In the genomic region with DNA sequence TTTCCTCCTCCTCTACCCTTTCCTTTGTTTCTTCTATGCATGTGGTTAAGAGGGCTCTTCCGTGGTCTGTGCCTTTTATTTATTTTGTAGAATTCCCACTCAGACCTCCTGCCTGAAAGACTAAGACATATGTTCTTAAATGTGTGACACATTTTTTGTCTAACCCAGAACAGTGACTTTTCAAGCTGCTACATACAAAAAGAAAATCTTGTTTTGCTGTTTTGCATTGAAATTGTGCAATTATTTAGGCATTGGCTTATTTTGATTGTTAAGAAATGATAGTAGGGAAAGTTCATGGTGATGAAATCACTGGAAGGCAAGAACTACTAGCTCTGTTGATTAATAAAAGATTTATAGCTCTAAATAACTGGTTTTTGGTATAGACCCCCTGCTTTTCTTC, we compare ENCODE assay signal across 18 cellular contexts.
DNase-seq lines count a peak whose midpoint lies in the region; ATAC-seq and TF ChIP-seq lines count a peak whose summit lies in the region.
"Had no signal": no experiment of that assay in that cellular context is flagged by ENCODE, and none has a peak within 500 bp of the region (broad histone marks: within the 10 kb centered on the region; RNA-seq: fewer than 3 reads in every experiment).

No MANE protein-coding gene starts in this region.

- H3K4me3 Mint-ChIP-seq in natural killer cell treated with Interleukin-12 subunit alpha and Interleukin-12 subunit beta and Interleukin-15 and Interleukin-18, amount 100 ng/mL, for 72 hours = peak overlapping the region; percentile 68
- H3K4me3 Mint-ChIP-seq in natural killer cell = no peak overlapping the region
- H3K4me3 Mint-ChIP-seq: activated naive CD8-positive, alpha-beta T cell treated with anti-CD3 and anti-CD28 coated beads, Interleukin-2, amount 10 ng/mL, durations not matched to agents 7 days and 5 days; naive thymus-derived CD8-positive, alpha-beta T cell; WTC11 had no signal

- H3K4me1 Mint-ChIP-seq in natural killer cell treated with Interleukin-12 subunit alpha and Interleukin-12 subunit beta and Interleukin-15 and Interleukin-18, amount 100 ng/mL, for 72 hours (ENCODE audit: low read depth in 2 of 2) = peaks cover 38 to 45% of the 10 kb centered on the region in 2 donors
- peaks cover 13 to 17% of the 10 kb centered on the region in 2 donors for H3K4me1 Mint-ChIP-seq in natural killer cell
- H3K4me1 Mint-ChIP-seq: WTC11 had no signal

- peaks cover 28% of the 10 kb centered on the region for H3K36me3 Mint-ChIP-seq in natural killer cell treated with Interleukin-12 subunit alpha and Interleukin-12 subunit beta and Interleukin-15 and Interleukin-18, amount 100 ng/mL, for 72 hours
- peaks cover 7% of the 10 kb centered on the region for H3K36me3 Mint-ChIP-seq in natural killer cell

- no peaks in the 10 kb centered on the region for H3K36me3 ChIP-seq in urinary bladder (ENCODE audit: insufficient read depth)

- H3K27ac ChIP-seq in urinary bladder (ENCODE audit: low read depth) = peak overlapping the region; percentile 67
- H3K27ac ChIP-seq: left ventricle myocardium inferior had no signal

- H3K27me3 Mint-ChIP-seq in natural killer cell treated with Interleukin-12 subunit alpha and Interleukin-12 subunit beta and Interleukin-15 and Interleukin-18, amount 100 ng/mL, for 72 hours = no peaks in the 10 kb centered on the region
- H3K27me3 Mint-ChIP-seq in natural killer cell (ENCODE audit: low read depth in 2 of 2) = no peaks in the 10 kb centered on the region
- H3K27me3 Mint-ChIP-seq: activated naive CD8-positive, alpha-beta T cell treated with anti-CD3 and anti-CD28 coated beads, Interleukin-2, amount 10 ng/mL, durations not matched to agents 7 days and 5 days; naive thymus-derived CD8-positive, alpha-beta T cell had no signal

- no peaks in the 10 kb centered on the region for H3K4me1 ChIP-seq in urinary bladder (ENCODE audit: insufficient read depth)
- H3K4me1 ChIP-seq: left ventricle myocardium inferior had no signal

- peak in 1 of 2 donors; percentile 52 for ATAC-seq in natural killer cell treated with Interleukin-12 subunit alpha and Interleukin-12 subunit beta and Interleukin-15 and Interleukin-18, amount 100 ng/mL, for 72 hours
- no peak for ATAC-seq in natural killer cell
- no peak for ATAC-seq in activated CD4-positive, CD25-positive, alpha-beta regulatory T cell treated with anti-CD3 and anti-CD28 coated beads, Interleukin-2, amount 50 U/mL, for 24 hours
- ATAC-seq: naive thymus-derived CD8-positive, alpha-beta T cell; PC-3; WTC11 had no signal

- TF ChIP-seq CTCF in natural killer cell (IDR thresholded peaks at IDR 0.05) = no peak

- DNase-seq in natural killer cell treated with Interleukin-12 subunit alpha and Interleukin-12 subunit beta and Interleukin-15 and Interleukin-18, amount 100 ng/mL, for 72 hours (ENCODE audit: low spot score) = no peak
- DNase-seq in natural killer cell (no peak), astrocyte of the hippocampus (ENCODE audit: low read depth, low spot score) (peak; percentile 24), iris pigment epithelial cell (ENCODE audit: low read depth) (peak; percentile 84), OCI-M2 (lab: John Stamatoyannopoulos, UW; ENCODE audit: unreplicated experiment) (no peak), GOT3 (lab: John Stamatoyannopoulos, UW) (no peak)
- DNase-seq: activated CD8-positive, alpha-beta memory T cell treated with anti-CD3 and anti-CD28 coated beads, Interleukin-2, amount 50 U/mL, for 48 hours; activated naive CD8-positive, alpha-beta T cell treated with anti-CD3 and anti-CD28 coated beads, Interleukin-2, amount 10 ng/mL, durations not matched to agents 7 days and 5 days; Kasumi-1; left ventricle myocardium inferior; naive thymus-derived CD8-positive, alpha-beta T cell; NCI-H1694; NCI-H510A treated with DMSO at 0.1 percent for 48 hours; PC-3; stimulated activated CD4-positive, alpha-beta T cell treated with anti-CD3 and anti-CD28 coated beads, Interleukin-1b, Interleukin-23, amount 100 ng/mL, for 48 hours had no signal

- no peak overlapping the region for H3K4me3 ChIP-seq in urinary bladder (ENCODE audit: low read depth, low read length)
- H3K4me3 ChIP-seq: left ventricle myocardium inferior had no signal

- WGBS in urinary bladder = 89% methylated on average over 1 of the region's 1 CpG

- H3K27ac Mint-ChIP-seq in natural killer cell treated with Interleukin-12 subunit alpha and Interleukin-12 subunit beta and Interleukin-15 and Interleukin-18, amount 100 ng/mL, for 72 hours = peak overlapping the region; percentile 82 to 96
- H3K27ac Mint-ChIP-seq in natural killer cell = no peak overlapping the region
- H3K27ac Mint-ChIP-seq: activated naive CD8-positive, alpha-beta T cell treated with anti-CD3 and anti-CD28 coated beads, Interleukin-2, amount 10 ng/mL, durations not matched to agents 7 days and 5 days; WTC11 had no signal

- peaks cover 3% of the 10 kb centered on the region for H3K9me3 Mint-ChIP-seq in natural killer cell treated with Interleukin-12 subunit alpha and Interleukin-12 subunit beta and Interleukin-15 and Interleukin-18, amount 100 ng/mL, for 72 hours
- no peaks in the 10 kb centered on the region for H3K9me3 Mint-ChIP-seq in natural killer cell
- H3K9me3 Mint-ChIP-seq: activated naive CD8-positive, alpha-beta T cell treated with anti-CD3 and anti-CD28 coated beads, Interleukin-2, amount 10 ng/mL, durations not matched to agents 7 days and 5 days; naive thymus-derived CD8-positive, alpha-beta T cell; WTC11 had no signal

- intact Hi-C loops in natural killer cell (cut with micrococcal nuclease) = no loop called here

Comparison
In these comparisons a context has a peak if more than half of its experiments do, and no peak if none do; other contexts are left out.
1. H3K27ac Mint-ChIP-seq: peak in natural killer cell treated with Interleukin-12 subunit alpha and Interleukin-12 subunit beta and Interleukin-15 and Interleukin-18, amount 100 ng/mL, for 72 hours (2 of 2); none in natural killer cell (0 of 2).
2. DNase-seq: peak in astrocyte of the hippocampus (single experiment) and iris pigment epithelial cell (single experiment); none in natural killer cell treated with Interleukin-12 subunit alpha and Interleukin-12 subunit beta and Interleukin-15 and Interleukin-18, amount 100 ng/mL, for 72 hours (single experiment), natural killer cell (single experiment), OCI-M2 (single experiment) and GOT3 (single experiment).